Comparison of ENCODE assay signal across 8 cellular contexts in genomic region chr4:86223472-86223871, GRCh38.
DNase-seq lines count a peak whose midpoint lies in the region; ATAC-seq, FAIRE-seq and TF ChIP-seq lines count a peak whose summit lies in the region.

No MANE protein-coding gene starts in this region.

- no peak overlapping the region for H3K27ac ChIP-seq in DND-41 (ENCODE audit: low read length)
- no peak overlapping the region for H3K27ac ChIP-seq in endothelial cell of umbilical vein (ENCODE audit: insufficient read depth, low read depth, low read length)

- H4K20me1 ChIP-seq in DND-41 (ENCODE audit: insufficient read depth, low read length), result no peaks in the 10 kb centered on the region
- no peaks in the 10 kb centered on the region for H4K20me1 ChIP-seq in endothelial cell of umbilical vein (replicated peaks; ENCODE audit: control insufficient read depth, extremely low read depth, insufficient read depth, low read length)

- CTCF ChIA-PET in endothelial cell of umbilical vein (lab: Charles Lee), result no interaction called here

- H3K9me3 Mint-ChIP-seq in effector memory CD8-positive, alpha-beta T cell, result peaks cover 10 to 27% of the 10 kb centered on the region in 2 donors
- H3K9me3 Mint-ChIP-seq in activated naive CD8-positive, alpha-beta T cell treated with anti-CD3 and anti-CD28 coated beads, Interleukin-2, amount 50 U/mL, for 24 hours, result no peaks in the 10 kb centered on the region

- H3K4me1 ChIP-seq in DND-41 (ENCODE audit: insufficient read depth, low read length), result no peaks in the 10 kb centered on the region
- peaks cover 9% of the 10 kb centered on the region for H3K4me1 ChIP-seq in endothelial cell of umbilical vein (ENCODE audit: control insufficient read depth, extremely low read depth, insufficient read depth, low read length)

- no peaks in the 10 kb centered on the region for H3K9me3 ChIP-seq in DND-41 (ENCODE audit: insufficient read depth, low read length, severe bottlenecking)
- H3K9me3 ChIP-seq in endothelial cell of umbilical vein (replicated peaks; ENCODE audit: control insufficient read depth, insufficient read depth, low read length), result no peaks in the 10 kb centered on the region

- ATAC-seq in DND-41 (ENCODE audit: insufficient read depth, low read depth) (peak; percentile 76), GM21526 (IDR thresholded peaks at IDR 0.05; ENCODE audit: low FRiP score, unreplicated experiment) (peak; percentile 89), GM21381 (IDR thresholded peaks at IDR 0.05; ENCODE audit: unreplicated experiment) (no peak)
- no peak for ATAC-seq in effector memory CD8-positive, alpha-beta T cell (replicated peaks)
- ATAC-seq in activated naive CD8-positive, alpha-beta T cell treated with anti-CD3 and anti-CD28 coated beads, Interleukin-2, amount 50 U/mL, for 24 hours, result no peak

- dilution Hi-C loops in endothelial cell of umbilical vein (cut with MboI; ENCODE audit: extremely low pct_ligation_motif_present, low sequenced_read_pairs), result no loop called here

- peak; percentile 61 for TF ChIP-seq CTCF in DND-41 (IDR thresholded peaks at IDR 0.05; ENCODE audit: borderline replicate concordance, extremely low read depth, low read length, poor library complexity, severe bottlenecking)
- TF ChIP-seq CTCF in endothelial cell of umbilical vein (IDR thresholded peaks at IDR 0.05; ENCODE audit: extremely low read depth in 1 of 2, insufficient read depth in 1 of 2, low read depth in 1 of 2, low read length in 2 of 2), result peak; percentile 29 to 51

- POLR2A ChIA-PET in endothelial cell of umbilical vein (lab: Charles Lee), result no interaction called here

- H2AFZ ChIP-seq in DND-41 (ENCODE audit: low read depth, low read length), result no peak overlapping the region
- H2AFZ ChIP-seq in endothelial cell of umbilical vein (ENCODE audit: low read depth, low read length), result no peak overlapping the region

- H3K4me3 Mint-ChIP-seq in effector memory CD8-positive, alpha-beta T cell, result no peak overlapping the region
- H3K4me3 Mint-ChIP-seq in activated naive CD8-positive, alpha-beta T cell treated with anti-CD3 and anti-CD28 coated beads, Interleukin-2, amount 50 U/mL, for 24 hours, result no peak overlapping the region

- H3K4me2 ChIP-seq in DND-41 (ENCODE audit: insufficient read depth, low read length) (no peak overlapping the region), endothelial cell of umbilical vein (ENCODE audit: insufficient read depth, low read length) (no peak overlapping the region)

- no peaks in the 10 kb centered on the region for H3K9me1 ChIP-seq in endothelial cell of umbilical vein (replicated peaks; ENCODE audit: control insufficient read depth, extremely low read depth, insufficient read depth, low read length)

- H3K4me3 ChIP-seq in DND-41 (ENCODE audit: low read depth in 1 of 2, low read length in 2 of 2), result no peak overlapping the region
- H3K4me3 ChIP-seq in endothelial cell of umbilical vein (replicated peaks in 1 of 3; ENCODE audit: insufficient read depth in 1 of 3, low read depth in 1 of 3, low read length in 3 of 3), result no peak overlapping the region

- BruUV-seq in endothelial cell of umbilical vein (replicated peaks; lab: Mats Ljungman, UMichigan), result no TSS peak

- H3K9ac ChIP-seq in DND-41 (ENCODE audit: low read depth, low read length) (no peak overlapping the region), endothelial cell of umbilical vein (replicated peaks; ENCODE audit: extremely low read depth, insufficient read depth, low read length) (no peak overlapping the region)

- DNase-seq in DND-41 (peak; percentile 36), LHCN-M2 (ENCODE audit: low read depth) (peak; percentile 61), endothelial cell of umbilical vein (ENCODE audit: low read depth, low spot score) (peak; percentile 18), NCI-H2171 treated with DMSO at 0.1 percent for 48 hours (lab: John Stamatoyannopoulos, UW) (no peak)
- no peak for DNase-seq in effector memory CD8-positive, alpha-beta T cell
- DNase-seq in activated naive CD8-positive, alpha-beta T cell treated with anti-CD3 and anti-CD28 coated beads, Interleukin-2, amount 50 U/mL, for 24 hours, result no peak

- no peak overlapping the region for H3K27ac Mint-ChIP-seq in effector memory CD8-positive, alpha-beta T cell
- H3K27ac Mint-ChIP-seq in activated naive CD8-positive, alpha-beta T cell treated with anti-CD3 and anti-CD28 coated beads, Interleukin-2, amount 50 U/mL, for 24 hours, result no peak overlapping the region

- H3K79me2 ChIP-seq in DND-41 (ENCODE audit: insufficient read depth, low read length) (no peaks in the 10 kb centered on the region), endothelial cell of umbilical vein (ENCODE audit: control insufficient read depth, insufficient read depth, low read length) (no peaks in the 10 kb centered on the region)

- H3K27me3 Mint-ChIP-seq in effector memory CD8-positive, alpha-beta T cell, result no peaks in the 10 kb centered on the region
- H3K27me3 Mint-ChIP-seq in activated naive CD8-positive, alpha-beta T cell treated with anti-CD3 and anti-CD28 coated beads, Interleukin-2, amount 50 U/mL, for 24 hours, result no peaks in the 10 kb centered on the region

- no peak for FAIRE-seq in endothelial cell of umbilical vein (lab: Jason Lieb, UNC)

- TF ChIP-seq POLR2A in endothelial cell of umbilical vein (IDR thresholded peaks at IDR 0.05; ENCODE audit: low read depth, low read length), result no peak

- no peaks in the 10 kb centered on the region for H3K36me3 Mint-ChIP-seq in effector memory CD8-positive, alpha-beta T cell (ENCODE audit: insufficient read depth)
- no peaks in the 10 kb centered on the region for H3K36me3 Mint-ChIP-seq in activated naive CD8-positive, alpha-beta T cell treated with anti-CD3 and anti-CD28 coated beads, Interleukin-2, amount 50 U/mL, for 24 hours (ENCODE audit: low read depth)

- H3K36me3 ChIP-seq in DND-41 (ENCODE audit: insufficient read depth, low read length) (no peaks in the 10 kb centered on the region), endothelial cell of umbilical vein (ENCODE audit: control insufficient read depth in 2 of 2, extremely low read depth in 1 of 2, insufficient read depth in 2 of 2, low read length in 2 of 2) (no peaks in the 10 kb centered on the region)

- intact Hi-C loops in endothelial cell of umbilical vein (cut with micrococcal nuclease), result loop anchor here (10.0 kb wide), 1 partner anchor 671 kb away; the partner anchor contains the start of gene C4orf36

- H3K4me1 Mint-ChIP-seq in effector memory CD8-positive, alpha-beta T cell (ENCODE audit: low read depth in 2 of 2), result no peaks in the 10 kb centered on the region
- H3K4me1 Mint-ChIP-seq in activated naive CD8-positive, alpha-beta T cell treated with anti-CD3 and anti-CD28 coated beads, Interleukin-2, amount 50 U/mL, for 24 hours, result no peaks in the 10 kb centered on the region

- no peaks in the 10 kb centered on the region for H3K27me3 ChIP-seq in DND-41 (ENCODE audit: insufficient read depth, low read length, poor library complexity)
- H3K27me3 ChIP-seq in endothelial cell of umbilical vein (ENCODE audit: control insufficient read depth in 2 of 2, insufficient read depth in 2 of 2, low read length in 2 of 2), result no peaks in the 10 kb centered on the region

TF ChIP-seq in endothelial cell of umbilical vein, 7 proteins besides CTCF, POLR2A, EP300 and RAD21:
- no peak for TF ChIP-seq MYC (IDR thresholded peaks at IDR 0.05; ENCODE audit: low read depth, low read length)
- TF ChIP-seq MAX (IDR thresholded peaks at IDR 0.05; ENCODE audit: insufficient read depth, insufficient read length), result no peak

Comparison
In these comparisons a context has a peak if more than half of its experiments do, and no peak if none do; other contexts are left out.
1. ATAC-seq: peak in DND-41 (single experiment) and GM21526 (single experiment); none in effector memory CD8-positive, alpha-beta T cell (single experiment), activated naive CD8-positive, alpha-beta T cell treated with anti-CD3 and anti-CD28 coated beads, Interleukin-2, amount 50 U/mL, for 24 hours (single experiment) and GM21381 (single experiment).
2. DNase-seq: peak in DND-41 (single experiment), LHCN-M2 (single experiment) and endothelial cell of umbilical vein (single experiment); none in NCI-H2171 treated with DMSO at 0.1 percent for 48 hours (single experiment), effector memory CD8-positive, alpha-beta T cell (0 of 3) and activated naive CD8-positive, alpha-beta T cell treated with anti-CD3 and anti-CD28 coated beads, Interleukin-2, amount 50 U/mL, for 24 hours (single experiment).